Comparison of ENCODE assay signal across 24 cellular contexts in the genomic region with DNA sequence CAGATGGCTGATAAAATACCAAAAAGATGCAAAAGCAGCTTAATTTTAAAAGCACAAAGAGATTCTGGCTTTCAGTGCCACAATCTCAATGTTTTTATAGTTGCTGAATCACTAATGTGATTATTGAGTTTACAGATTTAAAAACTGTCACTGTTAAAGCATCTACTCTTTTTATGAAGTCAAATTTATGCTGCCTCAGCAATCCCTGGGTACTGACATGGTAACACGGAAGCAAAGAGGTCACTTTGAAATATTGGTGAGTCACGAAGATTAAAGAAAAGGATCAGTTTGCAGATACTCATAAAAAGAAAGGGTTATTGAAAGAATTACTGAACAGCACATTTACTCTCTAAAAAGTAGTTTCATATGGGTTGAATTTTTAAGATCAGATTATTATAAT. TPM values are rescaled to one million over a fixed set of nuclear protein-coding genes. Genes with fewer than 3 reads are reported as not detected.
"Had no signal": no experiment of that assay in that cellular context is flagged by ENCODE, and none has a peak within 500 bp of the region (broad histone marks: within the 10 kb centered on the region; RNA-seq: fewer than 3 reads in every experiment).

No MANE protein-coding gene starts in this region.

- H3K9me3 ChIP-seq: left ventricle myocardium inferior, ovary, right atrium auricular region, stomach, testis, thyroid gland, transverse colon, upper lobe of left lung, vagina had no signal

- H3K4me1 ChIP-seq: left ventricle myocardium inferior, right atrium auricular region, stomach, testis, transverse colon, upper lobe of left lung, vagina had no signal

- H3K4me3 ChIP-seq: left ventricle myocardium inferior, lung, ovary, right atrium auricular region, skin epidermis, stomach, testis, thyroid gland, transverse colon, upper lobe of left lung, vagina had no signal

- H3K27me3 ChIP-seq: ovary, right atrium auricular region, stomach, testis, thyroid gland, transverse colon, upper lobe of left lung, vagina had no signal

- H3K27ac ChIP-seq: left ventricle myocardium inferior, ovary, right atrium auricular region, skin epidermis, stomach, testis, thyroid gland, transverse colon, upper lobe of left lung, vagina had no signal

- DNase-seq: islet precursor cell; left ventricle myocardium inferior; naive B cell; natural killer cell; ovary; stimulated activated CD4-positive, alpha-beta T cell treated with anti-CD3 and anti-CD28 coated beads, Interleukin-12 subunit alpha, Interleukin-12 subunit beta, amount 100 ng/mL, for 4 hours; stimulated activated CD4-positive, alpha-beta T cell treated with anti-CD3 and anti-CD28 coated beads, Interleukin-15, amount 100 ng/mL, for 24 hours; stimulated activated CD4-positive, alpha-beta T cell treated with anti-CD3 and anti-CD28 coated beads, Interleukin-2, amount 100 ng/mL, for 24 hours; stimulated activated CD4-positive, alpha-beta T cell treated with anti-CD3 and anti-CD28 coated beads, Interleukin-4, amount 100 ng/mL, for 1 hour; stimulated activated naive B cell treated with anti-CD40 and anti-IgM and Interleukin-4, amounts not matched to agents 10 μg/mL and 1 μg/mL and 100 μg/mL, for 72 hours; stimulated activated naive CD8-positive, alpha-beta T cell treated with anti-CD3 and anti-CD28 coated beads, Interleukin-15, Interleukin-2, amounts not matched to agents 100 U/mL and 50 U/mL, for 24 hours; stomach; testis; thyroid gland; transverse colon; upper lobe of left lung had no signal

- H3K36me3 ChIP-seq: left ventricle myocardium inferior, ovary, right atrium auricular region, stomach, thyroid gland, transverse colon, upper lobe of left lung, vagina had no signal

- ATAC-seq: natural killer cell; sciatic nerve; stimulated activated naive B cell treated with anti-CD40 and anti-IgM and Interleukin-4, amounts not matched to agents 10 μg/mL and 1 μg/mL and 100 μg/mL, for 72 hours; stimulated activated naive CD8-positive, alpha-beta T cell treated with anti-CD3 and anti-CD28 coated beads, Interleukin-15, Interleukin-2, amounts not matched to agents 100 U/mL and 50 U/mL, for 24 hours had no signal

RNA-seq across cellular contexts. Expression of gene CCL28, which starts 59.3 kb away (rescaled TPM):
- total RNA-seq: mesothelial cell of epicardium, progenitor cell of endocrine pancreas had no signal
- polyA plus RNA-seq: neural cell had no signal
